In genomic region chr16:69889295-69889964, GRCh38 we compare ENCODE assay signal across 15 cellular contexts.
DNase-seq lines count a peak whose midpoint lies in the region; ATAC-seq and TF ChIP-seq lines count a peak whose summit lies in the region.
"Had no signal": no experiment of that assay in that cellular context is flagged by ENCODE, and none has a peak within 500 bp of the region (broad histone marks: within the 10 kb centered on the region; RNA-seq: fewer than 3 reads in every experiment).

No MANE protein-coding gene starts in this region.

- H3K4me3 Mint-ChIP-seq in activated T-cell treated with anti-CD3 and anti-CD28 coated beads, Interleukin-2, amount 50 U/mL, for 4 hours = no peak overlapping the region
- no peak overlapping the region for H3K4me3 Mint-ChIP-seq in activated naive CD8-positive, alpha-beta T cell treated with anti-CD3 and anti-CD28 coated beads for 36 hours
- H3K4me3 Mint-ChIP-seq in mesothelial cell of epicardium = no peak overlapping the region
- H3K4me3 Mint-ChIP-seq: CD8-positive, alpha-beta T cell had no signal

- H3K9me3 Mint-ChIP-seq in activated T-cell treated with anti-CD3 and anti-CD28 coated beads, Interleukin-2, amount 50 U/mL, for 4 hours = no peaks in the 10 kb centered on the region
- no peaks in the 10 kb centered on the region for H3K9me3 Mint-ChIP-seq in activated naive CD8-positive, alpha-beta T cell treated with anti-CD3 and anti-CD28 coated beads for 36 hours
- no peaks in the 10 kb centered on the region for H3K9me3 Mint-ChIP-seq in mesothelial cell of epicardium
- H3K9me3 Mint-ChIP-seq: CD8-positive, alpha-beta T cell had no signal

- peaks cover 0 to 9% of the 10 kb centered on the region in 2 donors for H3K36me3 ChIP-seq in stomach smooth muscle (ENCODE audit: control insufficient read depth in 2 of 2, insufficient read depth in 2 of 2, low read length in 2 of 2)

- H3K9me3 ChIP-seq in stomach smooth muscle (ENCODE audit: control insufficient read depth in 2 of 2, low read length in 2 of 2) = no peaks in the 10 kb centered on the region

- H3K27me3 Mint-ChIP-seq in activated T-cell treated with anti-CD3 and anti-CD28 coated beads, Interleukin-2, amount 50 U/mL, for 4 hours (ENCODE audit: low read depth) = no peaks in the 10 kb centered on the region
- H3K27me3 Mint-ChIP-seq in activated naive CD8-positive, alpha-beta T cell treated with anti-CD3 and anti-CD28 coated beads for 36 hours = no peaks in the 10 kb centered on the region
- H3K27me3 Mint-ChIP-seq in mesothelial cell of epicardium (ENCODE audit: low read depth) = no peaks in the 10 kb centered on the region

- H3K4me3 ChIP-seq in stomach smooth muscle (ENCODE audit: low read length in 2 of 2) = no peak overlapping the region

- DNase-seq in activated T-cell treated with anti-CD3 and anti-CD28 coated beads, Interleukin-2, amount 50 U/mL, for 48 hours = peak; percentile 22 to 30
- no peak for DNase-seq in activated T-cell treated with anti-CD3 and anti-CD28 coated beads, Interleukin-2, amount 50 U/mL, for 4 hours
- no peak for DNase-seq in activated naive CD8-positive, alpha-beta T cell treated with anti-CD3 and anti-CD28 coated beads for 36 hours
- no peak for DNase-seq in mesothelial cell of epicardium (ENCODE audit: low spot score in 2 of 2, unreplicated experiment in 2 of 2)
- DNase-seq in NCI-H1930 (lab: John Stamatoyannopoulos, UW) = no peak
- no peak for DNase-seq in NOMO-1 (lab: John Stamatoyannopoulos, UW; ENCODE audit: unreplicated experiment in 2 of 2)
- DNase-seq: CD8-positive, alpha-beta T cell; effector memory CD4-positive, alpha-beta T cell; foreskin fibroblast; Karpas-422; NCI-H1694; NCI-H524 had no signal

- TF ChIP-seq CTCF in mesothelial cell of epicardium (IDR thresholded peaks at IDR 0.05; ENCODE audit: unreplicated experiment) = no peak

- no peaks in the 10 kb centered on the region for H3K27me3 ChIP-seq in stomach smooth muscle (ENCODE audit: control insufficient read depth in 1 of 2, insufficient read depth in 2 of 2, low read length in 2 of 2)

- peaks cover 33% of the 10 kb centered on the region for H3K36me3 Mint-ChIP-seq in activated T-cell treated with anti-CD3 and anti-CD28 coated beads, Interleukin-2, amount 50 U/mL, for 4 hours (ENCODE audit: insufficient read depth)
- peaks cover 10% of the 10 kb centered on the region for H3K36me3 Mint-ChIP-seq in activated naive CD8-positive, alpha-beta T cell treated with anti-CD3 and anti-CD28 coated beads for 36 hours
- peaks cover 32% of the 10 kb centered on the region for H3K36me3 Mint-ChIP-seq in mesothelial cell of epicardium

- no peaks in the 10 kb centered on the region for H3K4me1 Mint-ChIP-seq in activated T-cell treated with anti-CD3 and anti-CD28 coated beads, Interleukin-2, amount 50 U/mL, for 4 hours (ENCODE audit: low read depth)
- H3K4me1 Mint-ChIP-seq in activated naive CD8-positive, alpha-beta T cell treated with anti-CD3 and anti-CD28 coated beads for 36 hours = peaks cover 6% of the 10 kb centered on the region
- peaks cover 22% of the 10 kb centered on the region for H3K4me1 Mint-ChIP-seq in mesothelial cell of epicardium

- no peak for ATAC-seq in activated T-cell treated with anti-CD3 and anti-CD28 coated beads, Interleukin-2, amount 50 U/mL, for 4 hours
- ATAC-seq in HG03025 (IDR thresholded peaks at IDR 0.05; ENCODE audit: low FRiP score, unreplicated experiment) = no peak
- ATAC-seq: CD8-positive, alpha-beta T cell had no signal

- H3K4me1 ChIP-seq in stomach smooth muscle (ENCODE audit: control insufficient read depth, insufficient read depth, low read length) = peaks cover 18% of the 10 kb centered on the region

- no peak overlapping the region for H3K9ac ChIP-seq in stomach smooth muscle (ENCODE audit: low read length in 2 of 2)

- peak overlapping the region; percentile 89 for H3K27ac ChIP-seq in stomach smooth muscle (ENCODE audit: low read length)
- H3K27ac ChIP-seq: HL-60 had no signal

- H3K27ac Mint-ChIP-seq in activated naive CD8-positive, alpha-beta T cell treated with anti-CD3 and anti-CD28 coated beads for 36 hours = peak overlapping the region; percentile 6
- H3K27ac Mint-ChIP-seq in mesothelial cell of epicardium = peak overlapping the region; percentile 97
- H3K27ac Mint-ChIP-seq: CD8-positive, alpha-beta T cell had no signal

Comparison
In these comparisons a context has a peak if more than half of its experiments do, and no peak if none do; other contexts are left out.
1. DNase-seq: peak in activated T-cell treated with anti-CD3 and anti-CD28 coated beads, Interleukin-2, amount 50 U/mL, for 48 hours (2 of 2); none in activated T-cell treated with anti-CD3 and anti-CD28 coated beads, Interleukin-2, amount 50 U/mL, for 4 hours (single experiment), activated naive CD8-positive, alpha-beta T cell treated with anti-CD3 and anti-CD28 coated beads for 36 hours (single experiment), mesothelial cell of epicardium (0 of 2), NCI-H1930 (0 of 2) and NOMO-1 (0 of 2).